In the genomic region with DNA sequence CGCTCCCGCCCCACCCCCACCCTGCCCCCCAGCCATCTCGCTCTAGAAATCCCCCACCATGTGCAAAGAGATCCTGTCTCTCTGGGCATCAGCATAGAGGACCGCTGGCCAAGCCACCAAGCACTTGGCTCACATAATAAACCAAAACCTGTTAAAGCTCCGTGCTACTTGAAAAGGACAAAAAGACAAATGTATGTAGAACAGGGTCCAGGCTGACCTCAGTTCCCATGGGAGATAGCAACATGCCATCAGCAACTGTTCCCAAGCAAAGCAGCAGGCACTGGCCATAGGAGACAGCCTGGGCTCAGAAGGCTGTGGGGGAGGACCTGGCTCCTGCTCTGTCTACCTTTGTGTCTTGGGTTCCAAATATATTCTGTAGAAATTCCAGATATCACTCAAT, we compare ENCODE assay signal across 13 cellular contexts. TPM values are rescaled to one million over a fixed set of nuclear protein-coding genes. Genes with fewer than 3 reads are reported as not detected.
DNase-seq lines count a peak whose midpoint lies in the region; ATAC-seq and TF ChIP-seq lines count a peak whose summit lies in the region.
"Had no signal": no experiment of that assay in that cellular context is flagged by ENCODE, and none has a peak within 500 bp of the region (broad histone marks: within the 10 kb centered on the region; RNA-seq: fewer than 3 reads in every experiment).

No MANE protein-coding gene starts in this region.

- intact Hi-C loops in CD4-positive, alpha-beta memory T cell (cut with micrococcal nuclease), result loop anchor here (2.0 kb wide), 2 partner anchors 49 to 95 kb away; no protein-coding TSS in a partner anchor
- intact Hi-C loops in naive thymus-derived CD4-positive, alpha-beta T cell (cut with micrococcal nuclease), result loop anchor here (1.0 to 2.0 kb wide), 3 partner anchors 15 to 54 kb away; no protein-coding TSS in a partner anchor
- intact Hi-C loops in adrenal gland (cut with DNase I), result no loop called here

- H3K4me1 ChIP-seq in CD4-positive, alpha-beta memory T cell (ENCODE audit: insufficient read depth, low read length), result peaks cover 85% of the 10 kb centered on the region
- H3K4me1 ChIP-seq in naive thymus-derived CD4-positive, alpha-beta T cell (ENCODE audit: control insufficient read depth in 2 of 2, insufficient read depth in 2 of 2, low read length in 2 of 2), result peaks cover 47 to 77% of the 10 kb centered on the region in 2 donors
- H3K4me1 ChIP-seq in upper lobe of left lung, result peaks cover 0 to 12% (median 0%) of the 10 kb centered on the region in 4 donors
- H3K4me1 ChIP-seq in adrenal gland (replicated peaks in 1 of 2), result no peaks in the 10 kb centered on the region

- H3K4me3 Mint-ChIP-seq in CD4-positive, alpha-beta memory T cell, result peak overlapping the region in 6 of 8 donors; percentile 72 to 83 (median 77)
- peak overlapping the region; percentile 45 for H3K4me3 Mint-ChIP-seq in activated T-helper 17 cell treated with anti-CD3 and anti-CD28 coated beads, Interleukin-2, amount 50 U/mL, for 72 hours
- peak overlapping the region in 9 of 10 donors; percentile 15 to 75 (median 65) for H3K4me3 Mint-ChIP-seq in naive thymus-derived CD4-positive, alpha-beta T cell

- H3K27me3 Mint-ChIP-seq in CD4-positive, alpha-beta memory T cell, result no peaks in the 10 kb centered on the region
- no peaks in the 10 kb centered on the region for H3K27me3 Mint-ChIP-seq in activated T-helper 17 cell treated with anti-CD3 and anti-CD28 coated beads, Interleukin-2, amount 50 U/mL, for 72 hours
- H3K27me3 Mint-ChIP-seq in naive thymus-derived CD4-positive, alpha-beta T cell, result no peaks in the 10 kb centered on the region

- CTCF ChIA-PET in CD4-positive, alpha-beta memory T cell (lab: Charles Lee; ENCODE audit: partially characterized antibody), result interaction anchor here (0.9 to 3.0 kb wide), 2 partner anchors 21 to 50 kb away, joined by 3 to 21 read pairs; no protein-coding TSS in a partner anchor
- CTCF ChIA-PET in naive thymus-derived CD4-positive, alpha-beta T cell (lab: Charles Lee), result interaction anchor here (1.0 to 2.6 kb wide), 5 partner anchors 17 to 214 kb away, joined by 3 to 18 read pairs (median 5); no protein-coding TSS in a partner anchor

- no peak overlapping the region for H3K4me3 ChIP-seq in CD4-positive, alpha-beta memory T cell (ENCODE audit: low read length in 2 of 2)
- no peak overlapping the region for H3K4me3 ChIP-seq in naive thymus-derived CD4-positive, alpha-beta T cell (ENCODE audit: low read length)
- no peak overlapping the region for H3K4me3 ChIP-seq in upper lobe of left lung
- no peak overlapping the region for H3K4me3 ChIP-seq in adrenal gland
- H3K4me3 ChIP-seq: MG63, SK-N-MC had no signal

- ATAC-seq in GM21526 (IDR thresholded peaks at IDR 0.05; ENCODE audit: low FRiP score, unreplicated experiment), result peak; percentile 1
- ATAC-seq in activated T-helper 17 cell treated with anti-CD3 and anti-CD28 coated beads, Interleukin-2, amount 50 U/mL, for 72 hours (replicated peaks), result no peak
- no peak for ATAC-seq in naive thymus-derived CD4-positive, alpha-beta T cell
- no peak for ATAC-seq in upper lobe of left lung (ENCODE audit: low FRiP score in 2 of 2)
- ATAC-seq: PC-3 had no signal

- 89 to 98% methylated on average over 5 of the region's 5 CpGs for WGBS in upper lobe of left lung, 2 donors
- 69 to 100% (median 88%) methylated on average over 4 to 5 of the region's 5 CpGs for WGBS in adrenal gland, 4 donors

- POLR2A ChIA-PET in CD4-positive, alpha-beta memory T cell (lab: Charles Lee; ENCODE audit: partially characterized antibody), result interaction anchor here (0.8 to 5.7 kb wide), 8 partner anchors 14 to 214 kb away, joined by 3 to 33 read pairs (median 10); no protein-coding TSS in a partner anchor
- POLR2A ChIA-PET in naive thymus-derived CD4-positive, alpha-beta T cell (lab: Charles Lee), result interaction anchor here (0.6 to 2.9 kb wide), 6 partner anchors 11 to 213 kb away, joined by 3 to 13 read pairs (median 8); no protein-coding TSS in a partner anchor

- no peaks in the 10 kb centered on the region for H3K36me3 Mint-ChIP-seq in CD4-positive, alpha-beta memory T cell
- H3K36me3 Mint-ChIP-seq in activated T-helper 17 cell treated with anti-CD3 and anti-CD28 coated beads, Interleukin-2, amount 50 U/mL, for 72 hours (ENCODE audit: low read depth), result no peaks in the 10 kb centered on the region
- H3K36me3 Mint-ChIP-seq in naive thymus-derived CD4-positive, alpha-beta T cell, result peaks cover 0 to 22% (median 5%) of the 10 kb centered on the region in 5 donors

- peaks cover 46 to 91% (median 80%) of the 10 kb centered on the region in 4 donors for H3K4me1 Mint-ChIP-seq in CD4-positive, alpha-beta memory T cell
- peaks cover 35% of the 10 kb centered on the region for H3K4me1 Mint-ChIP-seq in activated T-helper 17 cell treated with anti-CD3 and anti-CD28 coated beads, Interleukin-2, amount 50 U/mL, for 72 hours
- peaks cover 41 to 93% (median 91%) of the 10 kb centered on the region in 7 donors for H3K4me1 Mint-ChIP-seq in naive thymus-derived CD4-positive, alpha-beta T cell

- H3K27ac ChIP-seq in CD4-positive, alpha-beta memory T cell (ENCODE audit: low read depth, low read length), result no peak overlapping the region
- H3K27ac ChIP-seq in naive thymus-derived CD4-positive, alpha-beta T cell (ENCODE audit: low read depth, low read length), result peak overlapping the region; percentile 70
- H3K27ac ChIP-seq in upper lobe of left lung (no peak overlapping the region), adrenal gland (no peak overlapping the region)
- H3K27ac ChIP-seq: SK-N-MC had no signal

- TF ChIP-seq EP300 in upper lobe of left lung (IDR thresholded peaks at IDR 0.05), result no peak

- H3K27ac Mint-ChIP-seq in CD4-positive, alpha-beta memory T cell, result peak overlapping the region; percentile 78 to 99 (median 96)
- peak overlapping the region; percentile 78 for H3K27ac Mint-ChIP-seq in activated T-helper 17 cell treated with anti-CD3 and anti-CD28 coated beads, Interleukin-2, amount 50 U/mL, for 72 hours
- H3K27ac Mint-ChIP-seq in naive thymus-derived CD4-positive, alpha-beta T cell, result peak overlapping the region; percentile 92 to 100 (median 95)

- no peak for TF ChIP-seq POLR2A in upper lobe of left lung (IDR thresholded peaks at IDR 0.05)
- TF ChIP-seq POLR2A in adrenal gland (IDR thresholded peaks at IDR 0.05), result no peak

- H3K9me3 ChIP-seq in CD4-positive, alpha-beta memory T cell (ENCODE audit: control insufficient read depth in 1 of 2, low read length in 2 of 2), result no peaks in the 10 kb centered on the region
- no peaks in the 10 kb centered on the region for H3K9me3 ChIP-seq in naive thymus-derived CD4-positive, alpha-beta T cell (ENCODE audit: control insufficient read depth in 2 of 3, low read length in 3 of 3)
- H3K9me3 ChIP-seq in upper lobe of left lung, result no peaks in the 10 kb centered on the region
- H3K9me3 ChIP-seq in adrenal gland (replicated peaks in 1 of 3), result no peaks in the 10 kb centered on the region

- no peak for TF ChIP-seq CTCF in upper lobe of left lung (IDR thresholded peaks at IDR 0.05)
- TF ChIP-seq CTCF in adrenal gland (IDR thresholded peaks at IDR 0.05), result no peak

- H3K27me3 ChIP-seq in CD4-positive, alpha-beta memory T cell (ENCODE audit: insufficient read depth, low read length), result no peaks in the 10 kb centered on the region
- no peaks in the 10 kb centered on the region for H3K27me3 ChIP-seq in naive thymus-derived CD4-positive, alpha-beta T cell (ENCODE audit: control insufficient read depth in 2 of 2, insufficient read depth in 2 of 2, low read length in 2 of 2)
- H3K27me3 ChIP-seq in upper lobe of left lung (no peaks in the 10 kb centered on the region), adrenal gland (no peaks in the 10 kb centered on the region)
- H3K27me3 ChIP-seq: MG63 had no signal

- peaks cover 0 to 12% (median under 1%) of the 10 kb centered on the region in 8 donors for H3K9me3 Mint-ChIP-seq in CD4-positive, alpha-beta memory T cell
- H3K9me3 Mint-ChIP-seq in activated T-helper 17 cell treated with anti-CD3 and anti-CD28 coated beads, Interleukin-2, amount 50 U/mL, for 72 hours, result peaks cover 4% of the 10 kb centered on the region
- H3K9me3 Mint-ChIP-seq in naive thymus-derived CD4-positive, alpha-beta T cell, result peaks cover 0 to 20% (median 10%) of the 10 kb centered on the region in 11 donors

- H3K36me3 ChIP-seq in CD4-positive, alpha-beta memory T cell (ENCODE audit: insufficient read depth, low read length), result no peaks in the 10 kb centered on the region
- H3K36me3 ChIP-seq in naive thymus-derived CD4-positive, alpha-beta T cell (ENCODE audit: control insufficient read depth in 2 of 3, insufficient read depth in 3 of 3, low read length in 3 of 3), result no peaks in the 10 kb centered on the region
- H3K36me3 ChIP-seq in upper lobe of left lung, result no peaks in the 10 kb centered on the region
- no peaks in the 10 kb centered on the region for H3K36me3 ChIP-seq in adrenal gland (replicated peaks in 1 of 2)
- H3K36me3 ChIP-seq: MG63 had no signal

- DNase-seq in CD4-positive, alpha-beta memory T cell, result no peak
- DNase-seq in naive thymus-derived CD4-positive, alpha-beta T cell, result no peak
- DNase-seq in NCI-H2107 (lab: John Stamatoyannopoulos, UW) (no peak), upper lobe of left lung (no peak), adrenal gland (no peak)
- DNase-seq: GOT3, MG63, NCI-H2029 treated with DMSO at 0.1 percent for 48 hours, NCI-H526, PC-3 had no signal

RNA-seq across cellular contexts. Expression of gene GDF10, which starts 38.4 kb away (rescaled TPM):
- total RNA-seq in CD4-positive, alpha-beta memory T cell, result 1 to 10 TPM in 1 of 2 experiments, under 1 TPM in 1; 0.81 to 1.3 TPM
- polyA plus RNA-seq in CD4-positive, alpha-beta memory T cell, result under 1 TPM; 0.19 to 0.75 TPM
- under 1 TPM in 1 of 2 donors, not detected in 1; 0.45 TPM for total RNA-seq in activated T-helper 17 cell treated with anti-CD3 and anti-CD28 coated beads, Interleukin-2, amount 50 U/mL, for 72 hours
- 1 to 10 TPM in 2 of 5 experiments, under 1 TPM in 2, not detected in 1; 0.16 to 1.6 (median 0.80) TPM for total RNA-seq in naive thymus-derived CD4-positive, alpha-beta T cell
- under 1 TPM; 0.69 to 0.82 TPM for polyA plus RNA-seq in naive thymus-derived CD4-positive, alpha-beta T cell
- total RNA-seq in upper lobe of left lung (10 to 100 TPM in 2 of 6 donors, 1 to 10 TPM in 4; 1.8 to 23.4 (median 7.8) TPM), adrenal gland (1 to 10 TPM in 5 of 8 donors, under 1 TPM in 2, not detected in 1; 0.12 to 8.5 (median 3.6) TPM)
- polyA plus RNA-seq in adrenal gland, result 1 to 10 TPM in 1 of 3 donors, under 1 TPM in 2; 0.64 to 1.2 (median 0.94) TPM
- total RNA-seq: PC-3 had no signal

Comparison
In these comparisons a context has a peak if more than half of its experiments do, and no peak if none do; other contexts are left out.
1. intact Hi-C loops: an anchor here in CD4-positive, alpha-beta memory T cell (2.0 kb wide) and naive thymus-derived CD4-positive, alpha-beta T cell (1.0 to 2.0 kb wide); none called in adrenal gland.